ENCODE assay signal across 7 cellular contexts in genomic region chr18:10065296-10065695, GRCh38.
"Had no signal": no experiment of that assay in that cellular context is flagged by ENCODE, and none has a peak within 500 bp of the region (broad histone marks: within the 10 kb centered on the region; RNA-seq: fewer than 3 reads in every experiment).

No MANE protein-coding gene starts in this region.

- H3K4me3 Mint-ChIP-seq: HFFc6 had no signal

- H3K9me3 Mint-ChIP-seq: HFFc6 had no signal

- H3K9me3 ChIP-seq: HAP-1 had no signal

- H3K4me1 ChIP-seq: HAP-1 had no signal

- H3K4me3 ChIP-seq: HAP-1, K562 had no signal

- DNase-seq: GOT3, H7, HFFc6, IMR-90 had no signal

- H3K27ac Mint-ChIP-seq: HFFc6 had no signal

- ATAC-seq: HCT116, K562 had no signal

- H3K36me3 ChIP-seq: HAP-1 had no signal
